In the genomic region with DNA sequence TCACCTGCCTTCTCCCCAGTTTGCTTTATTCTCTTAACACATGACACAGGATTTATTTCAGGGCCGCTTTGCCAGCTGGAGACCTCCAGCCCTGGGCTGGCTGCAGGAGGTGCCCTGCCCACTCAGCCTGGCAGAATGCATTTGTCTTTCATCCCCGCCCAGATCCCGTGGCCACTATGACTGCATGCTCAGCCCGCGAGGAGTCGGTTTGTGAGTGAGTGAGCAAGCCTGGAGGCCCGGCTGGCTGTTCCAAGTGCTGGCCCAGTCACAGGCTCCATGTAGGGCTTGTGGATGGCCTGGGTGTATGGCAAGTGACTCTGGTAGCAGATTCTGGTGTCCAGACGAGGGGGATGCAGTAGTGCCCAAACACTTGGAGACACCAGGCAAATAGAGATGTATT, we compare ENCODE assay signal across 11 cellular contexts. TPM values are rescaled to one million over a fixed set of nuclear protein-coding genes. Genes with fewer than 3 reads are reported as not detected.
A peak's percentile ranks its signal among the peaks of the same experiment; 100 is the strongest.
DNase-seq lines count a peak whose midpoint lies in the region; ATAC-seq, FAIRE-seq and TF ChIP-seq lines count a peak whose summit lies in the region.
"Had no signal": no experiment of that assay in that cellular context is flagged by ENCODE, and none has a peak within 500 bp of the region (broad histone marks: within the 10 kb centered on the region; RNA-seq: fewer than 3 reads in every experiment).

No MANE protein-coding gene starts in this region.

- peak overlapping the region in 6 of 8 donors; percentile 57 to 99 (median 98) for H3K27ac Mint-ChIP-seq in CD8-positive, alpha-beta memory T cell
- H3K27ac Mint-ChIP-seq in astrocyte (ENCODE audit: unreplicated experiment) (peak overlapping the region; percentile 5), nephron (peak overlapping the region in 1 of 3 experiments; percentile 45)

- H3K4me1 Mint-ChIP-seq in CD8-positive, alpha-beta memory T cell: peaks cover 63 to 79% (median 72%) of the 10 kb centered on the region in 3 donors
- peaks cover 16% of the 10 kb centered on the region for H3K4me1 Mint-ChIP-seq in astrocyte (ENCODE audit: low read depth, unreplicated experiment)
- H3K4me1 Mint-ChIP-seq in nephron: peaks cover 34% of the 10 kb centered on the region

- TF ChIP-seq CTCF in astrocyte (IDR thresholded peaks at IDR 0.05; ENCODE audit: insufficient read depth, low read depth, low read length) (no peak), nephron (IDR thresholded peaks at IDR 0.05; ENCODE audit: unreplicated experiment in 3 of 3) (no peak), heart left ventricle (IDR thresholded peaks at IDR 0.05) (no peak)

- intact Hi-C loops in heart left ventricle (cut with DNase I): no loop called here

- peaks cover 57% of the 10 kb centered on the region for H3K4me1 ChIP-seq in CD8-positive, alpha-beta memory T cell (ENCODE audit: insufficient read depth, low read length)
- peaks cover 34% of the 10 kb centered on the region for H3K4me1 ChIP-seq in HUES48 (ENCODE audit: control insufficient read depth, insufficient read depth, low read length)
- H3K4me1 ChIP-seq in astrocyte (ENCODE audit: insufficient read depth, low read length): peaks cover 28% of the 10 kb centered on the region
- H3K4me1 ChIP-seq in heart left ventricle: peaks cover 4 to 27% (median 15%) of the 10 kb centered on the region in 12 donors

- H2AFZ ChIP-seq in astrocyte (ENCODE audit: low read depth, low read length): no peak overlapping the region

- no peaks in the 10 kb centered on the region for H3K9me3 Mint-ChIP-seq in CD8-positive, alpha-beta memory T cell
- no peaks in the 10 kb centered on the region for H3K9me3 Mint-ChIP-seq in astrocyte (ENCODE audit: unreplicated experiment)
- H3K9me3 Mint-ChIP-seq in nephron: no peaks in the 10 kb centered on the region

- no peak for FAIRE-seq in astrocyte (lab: Jason Lieb, UNC)
- FAIRE-seq: H54 had no signal

- H3K79me2 ChIP-seq in astrocyte (ENCODE audit: insufficient read depth, low read length): peaks cover 63% of the 10 kb centered on the region

- H3K27me3 ChIP-seq in CD8-positive, alpha-beta memory T cell (ENCODE audit: insufficient read depth, low read length, poor library complexity, severe bottlenecking): no peaks in the 10 kb centered on the region
- no peaks in the 10 kb centered on the region for H3K27me3 ChIP-seq in HUES48 (ENCODE audit: control insufficient read depth, insufficient read depth, low read length)
- H3K27me3 ChIP-seq in astrocyte (ENCODE audit: insufficient read depth, low read length): no peaks in the 10 kb centered on the region
- H3K27me3 ChIP-seq in heart left ventricle: no peaks in the 10 kb centered on the region

- H3K4me2 ChIP-seq in astrocyte (ENCODE audit: low read length): peak overlapping the region; percentile 91

- CTCF ChIA-PET in CD8-positive, alpha-beta memory T cell (lab: Charles Lee): interaction anchor here (0.9 to 3.7 kb wide), 3 partner anchors 9 to 18 kb away, joined by 3 to 27 read pairs (median 14); no protein-coding TSS in a partner anchor

- no peak for TF ChIP-seq POLR2A in heart left ventricle (IDR thresholded peaks at IDR 0.05)

- H3K27ac ChIP-seq in CD8-positive, alpha-beta memory T cell (ENCODE audit: low read depth, low read length): no peak overlapping the region
- peak overlapping the region; percentile 1 for H3K27ac ChIP-seq in HUES48 (ENCODE audit: low read depth, low read length)
- no peak overlapping the region for H3K27ac ChIP-seq in astrocyte (ENCODE audit: low read depth, low read length)
- H3K27ac ChIP-seq in heart left ventricle: no peak overlapping the region

- H3K9me3 ChIP-seq in CD8-positive, alpha-beta memory T cell (ENCODE audit: low read length): no peaks in the 10 kb centered on the region
- H3K9me3 ChIP-seq in HUES48 (ENCODE audit: control insufficient read depth, insufficient read depth, low read length): no peaks in the 10 kb centered on the region
- H3K9me3 ChIP-seq in astrocyte (ENCODE audit: insufficient read depth, low read depth, low read length): no peaks in the 10 kb centered on the region
- H3K9me3 ChIP-seq in heart left ventricle: no peaks in the 10 kb centered on the region

- no peak for DNase-seq in CD8-positive, alpha-beta memory T cell
- DNase-seq in astrocyte (ENCODE audit: low read depth) (peak; percentile 18), SKM-1 (lab: John Stamatoyannopoulos, UW; ENCODE audit: unreplicated experiment) (no peak), heart left ventricle (no peak), NCI-H345 (lab: John Stamatoyannopoulos, UW) (no peak)
- DNase-seq: NCI-H524; stimulated activated naive CD4-positive, alpha-beta T cell treated with Interleukin-2 at 50 U/mL for 16 hours had no signal

- H3K4me3 Mint-ChIP-seq in CD8-positive, alpha-beta memory T cell: peak overlapping the region in 4 of 7 donors; percentile 87 to 96 (median 90)
- H3K4me3 Mint-ChIP-seq in astrocyte (ENCODE audit: unreplicated experiment) (no peak overlapping the region), nephron (peak overlapping the region; percentile 90 to 97 (median 97))

- H3K4me3 ChIP-seq in CD8-positive, alpha-beta memory T cell (ENCODE audit: low read length): no peak overlapping the region
- H3K4me3 ChIP-seq in HUES48 (ENCODE audit: low read depth, low read length) (no peak overlapping the region), astrocyte (ENCODE audit: insufficient read depth, low read depth, low read length) (no peak overlapping the region), heart left ventricle (no peak overlapping the region)

- H3K27me3 Mint-ChIP-seq in CD8-positive, alpha-beta memory T cell: no peaks in the 10 kb centered on the region
- no peaks in the 10 kb centered on the region for H3K27me3 Mint-ChIP-seq in astrocyte (ENCODE audit: low read depth, unreplicated experiment)
- H3K27me3 Mint-ChIP-seq in nephron (ENCODE audit: low read depth): no peaks in the 10 kb centered on the region

- POLR2A ChIA-PET in CD8-positive, alpha-beta memory T cell (lab: Charles Lee): no interaction called here

- ATAC-seq in GM21390 (IDR thresholded peaks at IDR 0.05; ENCODE audit: unreplicated experiment): no peak
- ATAC-seq in heart left ventricle: no peak

- WGBS in heart left ventricle, 4 donors: 96 to 98% (median 97%) methylated on average over 6 to 8 of the region's 8 CpGs

- H3K9ac ChIP-seq in HUES48 (ENCODE audit: low read depth, low read length): no peak overlapping the region
- H3K9ac ChIP-seq in astrocyte (ENCODE audit: low read length): no peak overlapping the region

- H3K36me3 ChIP-seq in CD8-positive, alpha-beta memory T cell (ENCODE audit: insufficient read depth, low read length): no peaks in the 10 kb centered on the region
- H3K36me3 ChIP-seq in HUES48 (ENCODE audit: control insufficient read depth, insufficient read depth, low read length) (peaks cover 30% of the 10 kb centered on the region), astrocyte (ENCODE audit: insufficient read depth, low read length) (peaks cover 11% of the 10 kb centered on the region), heart left ventricle (peaks cover 0 to 1% (median 0%) of the 10 kb centered on the region in 9 donors)

- H3K36me3 Mint-ChIP-seq in CD8-positive, alpha-beta memory T cell: peaks cover 0 to 39% (median 0%) of the 10 kb centered on the region in 3 donors
- H3K36me3 Mint-ChIP-seq in astrocyte (ENCODE audit: low read depth, unreplicated experiment): peaks cover 3% of the 10 kb centered on the region
- peaks cover 9% of the 10 kb centered on the region for H3K36me3 Mint-ChIP-seq in nephron (ENCODE audit: low read depth)

- H4K20me1 ChIP-seq in astrocyte (ENCODE audit: insufficient read depth, low read length): peaks cover 6% of the 10 kb centered on the region

RNA-seq across cellular contexts. Expression of gene TDP1, which starts 2.1 kb away (rescaled TPM):
- total RNA-seq in CD8-positive, alpha-beta memory T cell: 10 to 100 TPM; 82.2 to 84.2 TPM
- polyA plus RNA-seq in CD8-positive, alpha-beta memory T cell: 38.7 TPM
- 16.7 and 17.0 TPM in 2 replicates for total RNA-seq in astrocyte
- 1 to 10 TPM; 1.1 to 9.0 (median 4.1) TPM for total RNA-seq in heart left ventricle
- polyA plus RNA-seq in heart left ventricle: 1 to 10 TPM; 1.0 to 5.5 TPM

RNA-seq across cellular contexts. Expression of gene EFCAB11, which starts 3.3 kb away (rescaled TPM):
- 10 to 100 TPM in 1 of 2 experiments, 1 to 10 TPM in 1; 9.8 to 12.1 TPM for total RNA-seq in CD8-positive, alpha-beta memory T cell
- polyA plus RNA-seq in CD8-positive, alpha-beta memory T cell: 2.0 TPM
- 7.5 and 7.6 TPM in 2 replicates for total RNA-seq in astrocyte
- 1 to 10 TPM in 8 of 9 donors, under 1 TPM in 1; 0.79 to 4.6 (median 3.3) TPM for total RNA-seq in heart left ventricle
- 1 to 10 TPM; 2.0 to 3.3 TPM for polyA plus RNA-seq in heart left ventricle
